ENCODE assay signal across 1 cellular context in genomic region chr14:104137297-104138097, GRCh38.
TF ChIP-seq lines count a peak whose summit lies in the region.

No MANE protein-coding gene starts in this region.

TF ChIP-seq in H1, 55 proteins besides CTCF, POLR2A, EP300 and RAD21 (continued from another document):
- TF ChIP-seq CTBP2 (IDR thresholded peaks at IDR 0.05; ENCODE audit: borderline replicate concordance, insufficient read depth, insufficient read length, low read length) (peak; percentile 63), NANOG (IDR thresholded peaks at IDR 0.05; ENCODE audit: insufficient read depth, low read depth, low read length, poor library complexity, severe bottlenecking) (peak; percentile 21), POLR2AphosphoS5 (IDR thresholded peaks at IDR 0.05; ENCODE audit: low read depth, low read length) (no peak), BRCA1 (IDR thresholded peaks at IDR 0.05; ENCODE audit: low read depth, low read length) (no peak), GABPA (IDR thresholded peaks at IDR 0.05; ENCODE audit: borderline replicate concordance, insufficient read depth, low read length) (peak; percentile 76; the same call in 1 of the 2 replicates), BACH1 (IDR thresholded peaks at IDR 0.05; ENCODE audit: low read length) (peak; percentile 69), BCL11A (IDR thresholded peaks at IDR 0.05; ENCODE audit: low read depth in 2 of 2, low read length in 2 of 2) (no peak)
